8 cellular contexts compared by ENCODE assay signal in the genomic region with DNA sequence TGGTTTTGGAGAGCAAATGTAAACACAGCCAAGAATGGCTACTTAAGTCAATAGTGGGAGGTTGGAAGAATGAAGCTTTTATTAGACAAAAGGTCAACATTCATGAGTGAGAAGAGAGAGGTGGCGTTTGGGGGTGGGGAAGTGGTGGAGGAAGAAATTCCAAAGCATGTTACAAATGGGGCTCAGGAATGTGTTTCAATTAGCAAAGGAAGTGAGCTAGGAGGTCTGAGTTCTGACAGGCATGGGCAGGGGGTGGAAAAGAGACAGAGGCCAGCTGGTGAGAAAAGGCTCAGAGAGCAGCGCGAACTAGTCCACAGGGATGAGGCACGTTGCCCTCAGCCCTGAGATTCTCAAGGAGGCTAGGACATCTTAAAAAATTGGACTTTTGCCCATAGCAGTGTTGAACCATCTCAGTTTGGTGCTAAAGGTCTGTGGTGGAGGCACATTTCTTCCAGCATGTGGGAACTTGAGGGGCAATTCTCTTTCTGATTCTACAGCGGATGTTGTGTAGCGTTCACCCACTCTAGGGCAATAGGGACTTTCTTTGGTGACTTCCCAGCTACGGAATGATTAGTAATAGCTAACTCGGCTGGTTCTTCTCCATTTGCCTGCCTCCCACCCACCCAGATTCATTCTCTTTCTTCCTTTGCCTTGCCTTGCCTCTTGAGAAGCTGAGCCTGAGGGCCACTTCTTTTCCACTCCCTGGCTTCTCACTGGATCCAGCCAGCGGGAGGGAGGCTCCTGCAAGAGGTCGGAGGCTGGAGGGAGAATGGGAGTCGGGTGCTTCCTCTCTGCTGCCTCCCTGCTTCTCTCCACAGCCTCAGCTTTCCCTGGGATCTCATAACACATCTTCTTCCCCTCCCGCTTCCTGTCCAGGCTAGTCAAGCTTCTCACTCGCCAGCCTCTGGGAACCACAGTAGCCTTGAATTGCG. TPM values are rescaled to one million over a fixed set of nuclear protein-coding genes. Genes with fewer than 3 reads are reported as not detected.
DNase-seq lines count a peak whose midpoint lies in the region; ATAC-seq, FAIRE-seq and TF ChIP-seq lines count a peak whose summit lies in the region.

No MANE protein-coding gene starts in this region.

- no peak for FAIRE-seq in bronchial epithelial cell (lab: Jason Lieb, UNC)

- H3K27me3 ChIP-seq in bronchial epithelial cell (ENCODE audit: control insufficient read depth, insufficient read depth, low read length): no peaks in the 10 kb centered on the region

- intact Hi-C loops in left colon (cut with DNase I, micrococcal nuclease): no loop called here

- no peaks in the 10 kb centered on the region for H3K36me3 ChIP-seq in bronchial epithelial cell (ENCODE audit: control insufficient read depth, insufficient read depth, low read length)

- in situ Hi-C loops in KBM-7 (cut with MboI; ENCODE audit: low pct_unique_long_range_greater_than_20kb, low sequenced_read_pairs): no loop called here

- DNase-seq in GM04504 (ENCODE audit: low read depth) (peak; percentile 24), HT1080 (ENCODE audit: low read depth) (peak; percentile 62), bronchial epithelial cell (ENCODE audit: low read depth) (peak; percentile 86), hippocampal formation (lab: John Stamatoyannopoulos, UW) (no peak), KBM-7 (no peak), left colon (no peak)

- no peaks in the 10 kb centered on the region for H3K36me3 Mint-ChIP-seq in nephron (ENCODE audit: low read depth)

- H3K27ac Mint-ChIP-seq in nephron: peak overlapping the region; percentile 76 to 90 (median 83)

- ATAC-seq in GM19468 (IDR thresholded peaks at IDR 0.05; ENCODE audit: extremely low read depth, unreplicated experiment) (peak; percentile 26), left colon (no peak)

- no peaks in the 10 kb centered on the region for H3K9me3 Mint-ChIP-seq in nephron

- H3K4me1 Mint-ChIP-seq in nephron: peaks cover 34% of the 10 kb centered on the region

- H3K4me3 Mint-ChIP-seq in nephron: peak overlapping the region in 1 of 3 experiments; percentile 21

- no peak for TF ChIP-seq CTCF in bronchial epithelial cell (IDR thresholded peaks at IDR 0.05; ENCODE audit: insufficient read depth, low read length, severe bottlenecking)
- no peak for TF ChIP-seq CTCF in nephron (IDR thresholded peaks at IDR 0.05; ENCODE audit: unreplicated experiment in 3 of 3)

- no peak overlapping the region for H3K4me3 ChIP-seq in bronchial epithelial cell (ENCODE audit: low read depth, low read length)

- H3K27me3 Mint-ChIP-seq in nephron (ENCODE audit: low read depth): no peaks in the 10 kb centered on the region

RNA-seq across cellular contexts. Expression of gene NEDD9, which starts 45.1 kb away (rescaled TPM):
- total RNA-seq in HT1080 (2014; rRNA removed; shearing (Covaris generic)): 0.33 and 0.39 TPM in 2 replicates
- polyA plus RNA-seq in HT1080 (2015; cell fraction: cytosol; rRNA removed): 0.77 and 0.90 TPM in 2 replicates
- polyA plus RNA-seq in HT1080 (2015; cell fraction: nucleus; rRNA removed): 0.94 and 2.1 TPM in 2 replicates
- 2.0 and 4.7 TPM in 2 replicates for total RNA-seq in bronchial epithelial cell
- 10 to 100 TPM; 58.9 to 84.8 TPM for total RNA-seq in left colon

Comparison
In these comparisons a context has a peak if more than half of its experiments do, and no peak if none do; other contexts are left out.
1. DNase-seq: peak in GM04504 (single experiment), HT1080 (single experiment) and bronchial epithelial cell (single experiment); none in hippocampal formation (0 of 2), KBM-7 (single experiment) and left colon (0 of 2).
2. RNA of gene NEDD9, which starts 45.1 kb away (total RNA-seq): 58.9 to 84.8 TPM in left colon; 2.0 to 4.7 TPM in bronchial epithelial cell and 0.33 to 0.39 TPM in HT1080; every median in the first group is over 10 times any median in the second.